ENCODE assay signal across 22 cellular contexts in genomic region chr2:207674266-207674774, GRCh38.
"Had no signal": no experiment of that assay in that cellular context is flagged by ENCODE, and none has a peak within 500 bp of the region (broad histone marks: within the 10 kb centered on the region; RNA-seq: fewer than 3 reads in every experiment).

No MANE protein-coding gene starts in this region.

- H3K4me1 ChIP-seq: upper lobe of left lung, uterus had no signal

- H3K4me3 Mint-ChIP-seq: dendritic cell treated with granulocyte-macrophage colony-stimulating factor and Interleukin-4, amounts not matched to agents 40 ng/mL and 50 ng/mL, for 4 days; naive thymus-derived CD8-positive, alpha-beta T cell; stimulated activated memory B cell treated with anti-CD40 and anti-IgM and Interleukin-4, amounts not matched to agents 10 μg/mL and 1 μg/mL and 100 μg/mL, for 72 hours; stimulated activated naive CD8-positive, alpha-beta T cell treated with anti-CD3 and anti-CD28 coated beads, Interleukin-15, Interleukin-2, amounts not matched to agents 100 ng/mL and 50 ng/mL, for 24 hours had no signal

- H3K4me2 ChIP-seq: hepatocyte had no signal

- H3K9me3 Mint-ChIP-seq: dendritic cell treated with granulocyte-macrophage colony-stimulating factor and Interleukin-4, amounts not matched to agents 40 ng/mL and 50 ng/mL, for 4 days; naive thymus-derived CD8-positive, alpha-beta T cell; stimulated activated memory B cell treated with anti-CD40 and anti-IgM and Interleukin-4, amounts not matched to agents 10 μg/mL and 1 μg/mL and 100 μg/mL, for 72 hours; stimulated activated naive CD8-positive, alpha-beta T cell treated with anti-CD3 and anti-CD28 coated beads, Interleukin-15, Interleukin-2, amounts not matched to agents 100 ng/mL and 50 ng/mL, for 24 hours had no signal

- H3K27ac Mint-ChIP-seq: dendritic cell treated with granulocyte-macrophage colony-stimulating factor and Interleukin-4, amounts not matched to agents 40 ng/mL and 50 ng/mL, for 4 days; naive thymus-derived CD8-positive, alpha-beta T cell; stimulated activated memory B cell treated with anti-CD40 and anti-IgM and Interleukin-4, amounts not matched to agents 10 μg/mL and 1 μg/mL and 100 μg/mL, for 72 hours; stimulated activated naive CD8-positive, alpha-beta T cell treated with anti-CD3 and anti-CD28 coated beads, Interleukin-15, Interleukin-2, amounts not matched to agents 100 ng/mL and 50 ng/mL, for 24 hours had no signal

- H3K9me3 ChIP-seq: mucosa of descending colon, spleen, tibial artery, upper lobe of left lung, uterus had no signal

- H3K36me3 ChIP-seq: tibial artery, upper lobe of left lung, uterus had no signal

- H3K27me3 ChIP-seq: foreskin keratinocyte, hepatocyte, spleen, tibial artery, upper lobe of left lung, uterus had no signal

- H3K79me2 ChIP-seq: hepatocyte had no signal

- H3K27me3 Mint-ChIP-seq: dendritic cell treated with granulocyte-macrophage colony-stimulating factor and Interleukin-4, amounts not matched to agents 40 ng/mL and 50 ng/mL, for 4 days; stimulated activated memory B cell treated with anti-CD40 and anti-IgM and Interleukin-4, amounts not matched to agents 10 μg/mL and 1 μg/mL and 100 μg/mL, for 72 hours; stimulated activated naive CD8-positive, alpha-beta T cell treated with anti-CD3 and anti-CD28 coated beads, Interleukin-15, Interleukin-2, amounts not matched to agents 100 ng/mL and 50 ng/mL, for 24 hours had no signal

- DNase-seq: erythroblast; foreskin keratinocyte; head of caudate nucleus; islet precursor cell; mammary epithelial cell; mucosa of descending colon; naive thymus-derived CD8-positive, alpha-beta T cell; posterior cingulate gyrus; spleen; stimulated activated CD4-positive, alpha-beta T cell treated with anti-CD3 and anti-CD28 coated beads, Interleukin-15, amount 100 ng/mL, for 24 hours; stimulated activated CD4-positive, alpha-beta T cell treated with anti-CD3 and anti-CD28 coated beads, Interleukin-1b, Interleukin-23, amount 100 ng/mL, for 48 hours; stimulated activated CD4-positive, alpha-beta T cell treated with anti-CD3 and anti-CD28 coated beads, Interleukin-4, amount 100 ng/mL, for 24 hours; tibial artery; upper lobe of left lung; uterus had no signal

- FAIRE-seq: endothelial cell of umbilical vein had no signal

- H3K4me3 ChIP-seq: hepatocyte, mucosa of descending colon, spleen, tibial artery, upper lobe of left lung, uterus had no signal

- H3K27ac ChIP-seq: foreskin keratinocyte, hepatocyte, spleen, tibial artery, upper lobe of left lung, uterus had no signal

- H3K4me1 Mint-ChIP-seq: naive thymus-derived CD8-positive, alpha-beta T cell had no signal

- H2AFZ ChIP-seq: hepatocyte had no signal

- ATAC-seq: foreskin keratinocyte; left lobe of liver; mucosa of descending colon; naive thymus-derived CD8-positive, alpha-beta T cell; sciatic nerve; stimulated activated memory B cell treated with anti-CD40 and anti-IgM and Interleukin-4, amounts not matched to agents 10 μg/mL and 1 μg/mL and 100 μg/mL, for 72 hours had no signal
